ENCODE assay signal across 8 cellular contexts in the genomic region with DNA sequence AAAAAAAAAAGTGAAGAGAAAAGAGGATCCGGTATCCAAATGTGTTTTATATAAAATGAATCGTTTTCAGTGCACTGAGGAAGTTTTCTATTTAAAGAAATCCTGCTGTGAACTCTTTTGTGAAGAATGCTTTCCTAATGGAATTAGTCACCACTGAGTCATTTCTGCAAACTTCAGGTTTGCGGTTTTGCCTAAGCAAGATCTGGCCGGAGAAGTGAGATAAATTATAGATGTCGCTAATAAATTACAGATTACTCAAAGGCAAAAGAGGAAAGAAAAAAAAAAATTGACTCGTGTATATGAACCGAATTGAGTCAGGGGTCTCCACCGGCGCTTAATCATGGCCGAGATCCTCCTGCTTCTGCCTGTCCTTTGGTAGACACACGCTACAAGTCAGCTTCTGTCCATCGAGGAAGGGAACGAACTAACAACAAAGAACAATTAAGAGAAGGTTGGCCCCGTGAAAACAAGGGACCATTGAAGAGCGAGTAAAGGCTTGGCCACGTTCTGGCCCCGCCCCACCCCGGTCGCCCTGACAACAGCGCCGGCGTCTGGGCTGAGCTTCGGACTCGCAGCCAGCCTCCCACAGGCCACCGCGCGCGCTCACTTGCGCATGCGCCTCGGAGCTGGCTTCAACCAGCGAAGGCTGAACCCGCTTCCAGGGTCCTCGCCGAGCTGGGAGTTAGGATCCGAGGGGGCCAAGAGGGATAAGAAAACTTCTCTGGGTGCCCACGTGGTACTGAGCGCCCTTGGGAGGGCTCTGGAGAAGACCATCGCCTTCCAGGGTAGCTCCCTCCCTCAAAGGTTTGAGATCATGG. TPM values are rescaled to one million over a fixed set of nuclear protein-coding genes. Genes with fewer than 3 reads are reported as not detected.
DNase-seq lines count a peak whose midpoint lies in the region; ATAC-seq and TF ChIP-seq lines count a peak whose summit lies in the region.

No MANE protein-coding gene starts in this region.

- H3K4me3 ChIP-seq in right atrium auricular region (peak overlapping the region; percentile 37 to 61), prostate gland (peak overlapping the region; percentile 36 to 49), urinary bladder (ENCODE audit: low read depth, low read length) (peak overlapping the region; percentile 19)

- DNase-seq in GM13977 (ENCODE audit: low spot score) (peak; percentile 98), NCI-H1694 treated with DMSO at 0.1 percent for 48 hours (lab: John Stamatoyannopoulos, UW) (peak; percentile 61), T-helper 17 cell (peak; percentile 90 to 94 (median 93)), anterior cingulate cortex (lab: John Stamatoyannopoulos, UW) (peak; percentile 56 to 98 (median 94)), right atrium auricular region (ENCODE audit: low spot score) (peak; percentile 93), prostate gland (ENCODE audit: low spot score) (peak; percentile 96)

- WGBS in prostate gland: 0% methylated on average over 39 of the region's 39 CpGs
- under 1% methylated on average over 39 of the region's 39 CpGs for WGBS in urinary bladder

- H3K4me1 ChIP-seq in right atrium auricular region (peaks cover 0 to 21% of the 10 kb centered on the region in 2 donors), prostate gland (replicated peaks) (peaks cover 4% of the 10 kb centered on the region), urinary bladder (ENCODE audit: insufficient read depth) (no peaks in the 10 kb centered on the region)

- H3K36me3 ChIP-seq in right atrium auricular region (no peaks in the 10 kb centered on the region), prostate gland (no peaks in the 10 kb centered on the region), urinary bladder (ENCODE audit: insufficient read depth) (no peaks in the 10 kb centered on the region)

- intact Hi-C loops in prostate gland (cut with DNase I): no loop called here

- peak; percentile 57 for TF ChIP-seq POLR2A in prostate gland (IDR thresholded peaks at IDR 0.05)

- H3K4me1 Mint-ChIP-seq in T-helper 17 cell: peaks cover 6% of the 10 kb centered on the region

- TF ChIP-seq CTCF in GM13977 (IDR thresholded peaks at IDR 0.05; ENCODE audit: extremely low read depth, insufficient read depth, missing control alignments) (no peak), right atrium auricular region (IDR thresholded peaks at IDR 0.05) (no peak), prostate gland (IDR thresholded peaks at IDR 0.05) (peak in 1 of 4 experiments; percentile 5)

- H3K27ac ChIP-seq in right atrium auricular region (peak overlapping the region; percentile 84 to 89), prostate gland (peak overlapping the region; percentile 84 to 87), urinary bladder (ENCODE audit: low read depth) (peak overlapping the region; percentile 88)

- no peaks in the 10 kb centered on the region for H3K36me3 Mint-ChIP-seq in T-helper 17 cell (ENCODE audit: low read depth)

- peak; percentile 96 for ATAC-seq in HG02884 (IDR thresholded peaks at IDR 0.05; ENCODE audit: unreplicated experiment)
- ATAC-seq in T-helper 17 cell: peak; percentile 100

- H3K4me3 Mint-ChIP-seq in T-helper 17 cell: peak overlapping the region; percentile 91

- H3K27ac Mint-ChIP-seq in T-helper 17 cell: peak overlapping the region; percentile 83

- H3K27me3 Mint-ChIP-seq in T-helper 17 cell: no peaks in the 10 kb centered on the region

- in situ Hi-C loops in GM13977 (cut with MboI; ENCODE audit: low pct_unique_long_range_greater_than_20kb, low sequenced_read_pairs, unreplicated experiment): no loop called here

- no peaks in the 10 kb centered on the region for H3K27me3 ChIP-seq in right atrium auricular region
- no peaks in the 10 kb centered on the region for H3K27me3 ChIP-seq in prostate gland (replicated peaks; ENCODE audit: insufficient read depth)

- H3K9me3 ChIP-seq in T-helper 17 cell (ENCODE audit: control insufficient read depth, low read length, poor library complexity, severe bottlenecking) (no peaks in the 10 kb centered on the region), right atrium auricular region (no peaks in the 10 kb centered on the region), prostate gland (no peaks in the 10 kb centered on the region)

RNA-seq across cellular contexts. Expression of a gene that starts 33.0 kb away (rescaled TPM):
- total RNA-seq in T-helper 17 cell: 10 to 100 TPM; 31.0 to 31.9 TPM
- total RNA-seq in right atrium auricular region: 10 to 100 TPM; 18.2 to 19.4 TPM
- total RNA-seq in prostate gland: 10 to 100 TPM; 62.7 to 64.5 TPM
- 23.3 TPM for total RNA-seq in urinary bladder
- polyA plus RNA-seq in urinary bladder: 38.1 TPM

RNA-seq across cellular contexts. Expression of a gene that starts 42.9 kb away (rescaled TPM):
- total RNA-seq in T-helper 17 cell: 10 to 100 TPM; 62.4 to 73.0 TPM
- total RNA-seq in right atrium auricular region: 100 to 1,000 TPM; 272 to 304 TPM
- total RNA-seq in prostate gland: 100 to 1,000 TPM; 151 to 193 TPM
- 22.6 TPM for total RNA-seq in urinary bladder
- polyA plus RNA-seq in urinary bladder: 156 TPM

Comparison
In these comparisons a context has a peak if more than half of its experiments do, and no peak if none do; other contexts are left out.
1. Peak in every context shown above with its lines: DNase-seq, ATAC-seq, H3K4me3 ChIP-seq and H3K27ac ChIP-seq.